Comparison of ENCODE assay signal across 1 cellular context in the genomic region with DNA sequence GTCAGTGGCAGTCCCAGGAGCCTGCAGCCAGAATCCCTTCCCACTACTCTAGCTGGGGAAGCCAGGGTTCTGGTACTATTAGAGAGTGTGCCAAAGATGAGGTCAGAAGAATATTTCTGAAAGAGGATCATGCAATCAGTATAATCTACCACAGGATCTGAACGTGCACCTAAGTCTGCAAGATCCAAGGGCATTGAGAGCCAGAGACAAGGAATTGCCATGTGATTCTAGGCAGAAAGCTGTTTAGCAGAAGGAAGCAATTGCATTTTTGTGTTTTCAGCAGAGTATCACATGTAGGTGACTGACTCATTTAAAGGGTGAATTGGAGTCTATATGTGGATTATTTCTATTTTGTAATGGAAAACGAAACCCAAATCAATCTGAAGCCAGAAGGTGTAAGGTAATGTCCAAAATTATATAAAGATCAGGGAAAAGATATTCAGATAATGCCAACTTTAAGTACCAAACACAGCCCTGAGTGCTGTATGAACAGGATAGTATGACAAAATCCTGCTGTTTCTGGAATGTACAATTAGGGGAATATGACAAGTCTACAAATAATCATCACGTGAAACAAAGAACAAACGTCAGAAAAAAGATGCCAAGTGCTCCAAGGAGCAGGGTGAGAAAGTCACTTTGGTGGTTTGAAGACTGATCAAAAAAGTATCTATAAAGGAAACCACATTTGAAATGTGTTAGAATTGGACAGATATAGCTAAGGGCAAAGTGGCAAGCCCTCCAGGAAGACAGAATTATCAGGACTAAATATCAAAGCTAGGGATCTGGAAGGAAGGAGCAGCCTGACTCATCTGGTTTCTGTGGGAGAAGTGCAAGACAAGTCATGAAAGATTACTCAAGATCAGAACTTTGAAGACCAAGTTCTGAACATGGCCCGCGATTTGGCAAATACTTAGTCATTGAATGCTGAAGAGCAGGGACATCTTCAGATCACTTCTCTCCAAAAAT.
TF ChIP-seq lines count a peak whose summit lies in the region.

No MANE protein-coding gene starts in this region.

TF ChIP-seq in SK-N-SH, 30 proteins besides CTCF, POLR2A, EP300 and RAD21 (continued from another document):
- TF ChIP-seq, protein P1, sequence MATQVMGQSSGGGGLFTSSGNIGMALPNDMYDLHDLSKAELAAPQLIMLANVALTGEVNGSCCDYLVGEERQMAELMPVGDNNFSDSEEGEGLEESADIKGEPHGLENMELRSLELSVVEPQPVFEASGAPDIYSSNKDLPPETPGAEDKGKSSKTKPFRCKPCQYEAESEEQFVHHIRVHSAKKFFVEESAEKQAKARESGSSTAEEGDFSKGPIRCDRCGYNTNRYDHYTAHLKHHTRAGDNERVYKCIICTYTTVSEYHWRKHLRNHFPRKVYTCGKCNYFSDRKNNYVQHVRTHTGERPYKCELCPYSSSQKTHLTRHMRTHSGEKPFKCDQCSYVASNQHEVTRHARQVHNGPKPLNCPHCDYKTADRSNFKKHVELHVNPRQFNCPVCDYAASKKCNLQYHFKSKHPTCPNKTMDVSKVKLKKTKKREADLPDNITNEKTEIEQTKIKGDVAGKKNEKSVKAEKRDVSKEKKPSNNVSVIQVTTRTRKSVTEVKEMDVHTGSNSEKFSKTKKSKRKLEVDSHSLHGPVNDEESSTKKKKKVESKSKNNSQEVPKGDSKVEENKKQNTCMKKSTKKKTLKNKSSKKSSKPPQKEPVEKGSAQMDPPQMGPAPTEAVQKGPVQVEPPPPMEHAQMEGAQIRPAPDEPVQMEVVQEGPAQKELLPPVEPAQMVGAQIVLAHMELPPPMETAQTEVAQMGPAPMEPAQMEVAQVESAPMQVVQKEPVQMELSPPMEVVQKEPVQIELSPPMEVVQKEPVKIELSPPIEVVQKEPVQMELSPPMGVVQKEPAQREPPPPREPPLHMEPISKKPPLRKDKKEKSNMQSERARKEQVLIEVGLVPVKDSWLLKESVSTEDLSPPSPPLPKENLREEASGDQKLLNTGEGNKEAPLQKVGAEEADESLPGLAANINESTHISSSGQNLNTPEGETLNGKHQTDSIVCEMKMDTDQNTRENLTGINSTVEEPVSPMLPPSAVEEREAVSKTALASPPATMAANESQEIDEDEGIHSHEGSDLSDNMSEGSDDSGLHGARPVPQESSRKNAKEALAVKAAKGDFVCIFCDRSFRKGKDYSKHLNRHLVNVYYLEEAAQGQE (IDR thresholded peaks at IDR 0.05; ENCODE audit: low read depth, low read length): no peak
- TF ChIP-seq, protein P2, sequence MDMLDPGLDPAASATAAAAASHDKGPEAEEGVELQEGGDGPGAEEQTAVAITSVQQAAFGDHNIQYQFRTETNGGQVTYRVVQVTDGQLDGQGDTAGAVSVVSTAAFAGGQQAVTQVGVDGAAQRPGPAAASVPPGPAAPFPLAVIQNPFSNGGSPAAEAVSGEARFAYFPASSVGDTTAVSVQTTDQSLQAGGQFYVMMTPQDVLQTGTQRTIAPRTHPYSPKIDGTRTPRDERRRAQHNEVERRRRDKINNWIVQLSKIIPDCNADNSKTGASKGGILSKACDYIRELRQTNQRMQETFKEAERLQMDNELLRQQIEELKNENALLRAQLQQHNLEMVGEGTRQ (IDR thresholded peaks at IDR 0.05; ENCODE audit: borderline replicate concordance, low read depth, low read length): no peak
- peak; percentile 90 for TF ChIP-seq TCF12 (IDR thresholded peaks at IDR 0.05)
- TF ChIP-seq, protein P3, sequence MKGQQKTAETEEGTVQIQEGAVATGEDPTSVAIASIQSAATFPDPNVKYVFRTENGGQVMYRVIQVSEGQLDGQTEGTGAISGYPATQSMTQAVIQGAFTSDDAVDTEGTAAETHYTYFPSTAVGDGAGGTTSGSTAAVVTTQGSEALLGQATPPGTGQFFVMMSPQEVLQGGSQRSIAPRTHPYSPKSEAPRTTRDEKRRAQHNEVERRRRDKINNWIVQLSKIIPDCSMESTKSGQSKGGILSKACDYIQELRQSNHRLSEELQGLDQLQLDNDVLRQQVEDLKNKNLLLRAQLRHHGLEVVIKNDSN (IDR thresholded peaks at IDR 0.05; ENCODE audit: borderline replicate concordance, low read depth): peak; percentile 29; the same call in 1 of the 2 replicates
- TF ChIP-seq GABPA (IDR thresholded peaks at IDR 0.05; ENCODE audit: low read depth): no peak
- TF ChIP-seq SIN3A (IDR thresholded peaks at IDR 0.05; ENCODE audit: borderline replicate concordance, low read depth, low read length): no peak
- TF ChIP-seq GATA2 (CRISPR knock-in tag; IDR thresholded peaks at IDR 0.05): no peak
- no peak for TF ChIP-seq POLR2AphosphoS5 (IDR thresholded peaks at IDR 0.05; ENCODE audit: low read depth, low read length)
- TF ChIP-seq TEAD4 (IDR thresholded peaks at IDR 0.05; ENCODE audit: borderline replicate concordance, insufficient read depth): peak; percentile 60; the same call in 1 of the 2 replicates
- TF ChIP-seq, protein P4, sequence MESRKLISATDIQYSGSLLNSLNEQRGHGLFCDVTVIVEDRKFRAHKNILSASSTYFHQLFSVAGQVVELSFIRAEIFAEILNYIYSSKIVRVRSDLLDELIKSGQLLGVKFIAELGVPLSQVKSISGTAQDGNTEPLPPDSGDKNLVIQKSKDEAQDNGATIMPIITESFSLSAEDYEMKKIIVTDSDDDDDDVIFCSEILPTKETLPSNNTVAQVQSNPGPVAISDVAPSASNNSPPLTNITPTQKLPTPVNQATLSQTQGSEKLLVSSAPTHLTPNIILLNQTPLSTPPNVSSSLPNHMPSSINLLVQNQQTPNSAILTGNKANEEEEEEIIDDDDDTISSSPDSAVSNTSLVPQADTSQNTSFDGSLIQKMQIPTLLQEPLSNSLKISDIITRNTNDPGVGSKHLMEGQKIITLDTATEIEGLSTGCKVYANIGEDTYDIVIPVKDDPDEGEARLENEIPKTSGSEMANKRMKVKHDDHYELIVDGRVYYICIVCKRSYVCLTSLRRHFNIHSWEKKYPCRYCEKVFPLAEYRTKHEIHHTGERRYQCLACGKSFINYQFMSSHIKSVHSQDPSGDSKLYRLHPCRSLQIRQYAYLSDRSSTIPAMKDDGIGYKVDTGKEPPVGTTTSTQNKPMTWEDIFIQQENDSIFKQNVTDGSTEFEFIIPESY (IDR thresholded peaks at IDR 0.05; ENCODE audit: borderline replicate concordance, low read depth): 0 out of 2 replicates have a peak, but pooled peaks have one; percentile 16
- TF ChIP-seq, protein P5, sequence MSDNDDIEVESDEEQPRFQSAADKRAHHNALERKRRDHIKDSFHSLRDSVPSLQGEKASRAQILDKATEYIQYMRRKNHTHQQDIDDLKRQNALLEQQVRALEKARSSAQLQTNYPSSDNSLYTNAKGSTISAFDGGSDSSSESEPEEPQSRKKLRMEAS (IDR thresholded peaks at IDR 0.05; ENCODE audit: low read depth): peak; percentile 46; the same call in 1 of the 2 replicates
- TF ChIP-seq, protein P6, sequence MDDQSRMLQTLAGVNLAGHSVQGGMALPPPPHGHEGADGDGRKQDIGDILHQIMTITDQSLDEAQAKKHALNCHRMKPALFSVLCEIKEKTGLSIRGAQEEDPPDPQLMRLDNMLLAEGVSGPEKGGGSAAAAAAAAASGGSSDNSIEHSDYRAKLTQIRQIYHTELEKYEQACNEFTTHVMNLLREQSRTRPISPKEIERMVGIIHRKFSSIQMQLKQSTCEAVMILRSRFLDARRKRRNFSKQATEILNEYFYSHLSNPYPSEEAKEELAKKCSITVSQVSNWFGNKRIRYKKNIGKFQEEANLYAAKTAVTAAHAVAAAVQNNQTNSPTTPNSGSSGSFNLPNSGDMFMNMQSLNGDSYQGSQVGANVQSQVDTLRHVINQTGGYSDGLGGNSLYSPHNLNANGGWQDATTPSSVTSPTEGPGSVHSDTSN (IDR thresholded peaks at IDR 0.05): peak; percentile 75
- TF ChIP-seq FOXM1 (IDR thresholded peaks at IDR 0.05; ENCODE audit: low read depth): 0 out of 2 replicates have a peak, but pooled peaks have one; percentile 25
- TF ChIP-seq EZH2phosphoT487 (IDR thresholded peaks at IDR 0.05; ENCODE audit: borderline replicate concordance, low read depth): no peak
- 0 out of 2 replicates have a peak, but pooled peaks have one; percentile 9 for TF ChIP-seq MEF2A (IDR thresholded peaks at IDR 0.05; ENCODE audit: borderline replicate concordance, low read depth)
- TF ChIP-seq, protein P7, sequence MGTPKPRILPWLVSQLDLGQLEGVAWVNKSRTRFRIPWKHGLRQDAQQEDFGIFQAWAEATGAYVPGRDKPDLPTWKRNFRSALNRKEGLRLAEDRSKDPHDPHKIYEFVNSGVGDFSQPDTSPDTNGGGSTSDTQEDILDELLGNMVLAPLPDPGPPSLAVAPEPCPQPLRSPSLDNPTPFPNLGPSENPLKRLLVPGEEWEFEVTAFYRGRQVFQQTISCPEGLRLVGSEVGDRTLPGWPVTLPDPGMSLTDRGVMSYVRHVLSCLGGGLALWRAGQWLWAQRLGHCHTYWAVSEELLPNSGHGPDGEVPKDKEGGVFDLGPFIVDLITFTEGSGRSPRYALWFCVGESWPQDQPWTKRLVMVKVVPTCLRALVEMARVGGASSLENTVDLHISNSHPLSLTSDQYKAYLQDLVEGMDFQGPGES (IDR thresholded peaks at IDR 0.05; ENCODE audit: low read depth, low read length): no peak
- TF ChIP-seq NFIC (IDR thresholded peaks at IDR 0.05; ENCODE audit: borderline replicate concordance): peak; percentile 79
- TF ChIP-seq NRF1 (IDR thresholded peaks at IDR 0.05; ENCODE audit: low read depth, low read length): no peak
- no peak for TF ChIP-seq YY1 (IDR thresholded peaks at IDR 0.05; ENCODE audit: low read depth)
- no peak for TF ChIP-seq SMC3 (IDR thresholded peaks at IDR 0.05; ENCODE audit: low read depth, low read length)
- TF ChIP-seq JUND (IDR thresholded peaks at IDR 0.05): peak; percentile 74
- peak; percentile 29; the same call in 1 of the 2 replicates for TF ChIP-seq RXRA (IDR thresholded peaks at IDR 0.05; ENCODE audit: borderline replicate concordance, low read depth)
